2 cellular contexts compared by ENCODE assay signal in the genomic region with DNA sequence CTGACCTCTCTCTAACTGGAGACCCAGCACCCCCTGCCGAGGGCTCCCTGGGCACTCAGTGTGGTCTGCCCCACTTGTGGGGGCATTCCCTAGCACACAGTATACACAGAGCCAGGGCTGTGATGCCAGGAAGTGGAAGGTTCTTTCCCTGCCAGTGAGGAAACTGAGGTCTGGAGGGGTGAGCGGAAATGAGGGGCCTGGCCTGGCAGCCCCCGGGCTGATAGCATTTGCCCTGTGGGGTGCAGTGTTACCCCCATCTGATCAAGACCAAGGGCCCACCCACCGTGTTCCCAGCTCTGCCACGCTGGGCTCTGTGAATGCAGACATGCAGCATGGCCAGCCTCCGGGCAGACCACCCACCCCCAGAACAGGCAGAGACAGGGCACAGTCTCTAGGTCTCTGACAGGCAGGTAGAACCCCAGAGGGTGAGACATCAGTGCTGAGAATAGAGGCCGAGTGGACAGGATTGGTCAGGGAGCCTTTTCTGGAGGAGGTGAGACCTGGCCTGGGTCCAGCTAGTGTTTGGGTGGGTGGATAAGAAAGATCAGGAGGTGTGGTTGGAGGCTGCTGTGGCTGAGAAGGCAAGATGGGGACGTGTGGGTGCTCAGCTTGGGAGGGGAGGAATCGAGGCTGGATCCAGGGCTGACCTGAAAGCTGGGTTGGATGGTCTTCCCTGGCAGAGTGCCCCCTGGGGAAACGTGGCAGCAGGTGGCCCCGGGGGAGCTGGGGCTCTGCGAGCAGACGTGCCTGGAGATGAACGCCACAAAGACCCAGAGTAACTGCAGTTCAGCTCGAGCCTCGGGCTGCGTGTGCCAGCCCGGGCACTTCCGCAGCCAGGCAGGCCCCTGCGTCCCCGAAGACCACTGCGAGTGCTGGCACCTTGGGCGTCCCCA.
TF ChIP-seq lines count a peak whose summit lies in the region.

No MANE protein-coding gene starts in this region.

TF ChIP-seq in SK-N-SH, 30 proteins besides CTCF, POLR2A, EP300 and RAD21 (continued from another document):
- TF ChIP-seq, protein P1, sequence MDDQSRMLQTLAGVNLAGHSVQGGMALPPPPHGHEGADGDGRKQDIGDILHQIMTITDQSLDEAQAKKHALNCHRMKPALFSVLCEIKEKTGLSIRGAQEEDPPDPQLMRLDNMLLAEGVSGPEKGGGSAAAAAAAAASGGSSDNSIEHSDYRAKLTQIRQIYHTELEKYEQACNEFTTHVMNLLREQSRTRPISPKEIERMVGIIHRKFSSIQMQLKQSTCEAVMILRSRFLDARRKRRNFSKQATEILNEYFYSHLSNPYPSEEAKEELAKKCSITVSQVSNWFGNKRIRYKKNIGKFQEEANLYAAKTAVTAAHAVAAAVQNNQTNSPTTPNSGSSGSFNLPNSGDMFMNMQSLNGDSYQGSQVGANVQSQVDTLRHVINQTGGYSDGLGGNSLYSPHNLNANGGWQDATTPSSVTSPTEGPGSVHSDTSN (IDR thresholded peaks at IDR 0.05), result no peak
- TF ChIP-seq SIN3A (IDR thresholded peaks at IDR 0.05; ENCODE audit: borderline replicate concordance, low read depth, low read length) (no peak), FOSL2 (IDR thresholded peaks at IDR 0.05; ENCODE audit: borderline replicate concordance, low read depth) (no peak), RXRA (IDR thresholded peaks at IDR 0.05; ENCODE audit: borderline replicate concordance, low read depth) (no peak), TAF1 (IDR thresholded peaks at IDR 0.05; ENCODE audit: borderline replicate concordance, low read depth, low read length) (no peak), GATA2 (CRISPR knock-in tag; IDR thresholded peaks at IDR 0.05) (no peak), FOXM1 (IDR thresholded peaks at IDR 0.05; ENCODE audit: low read depth) (no peak), GABPA (IDR thresholded peaks at IDR 0.05; ENCODE audit: low read depth) (no peak)
- TF ChIP-seq, protein P2, sequence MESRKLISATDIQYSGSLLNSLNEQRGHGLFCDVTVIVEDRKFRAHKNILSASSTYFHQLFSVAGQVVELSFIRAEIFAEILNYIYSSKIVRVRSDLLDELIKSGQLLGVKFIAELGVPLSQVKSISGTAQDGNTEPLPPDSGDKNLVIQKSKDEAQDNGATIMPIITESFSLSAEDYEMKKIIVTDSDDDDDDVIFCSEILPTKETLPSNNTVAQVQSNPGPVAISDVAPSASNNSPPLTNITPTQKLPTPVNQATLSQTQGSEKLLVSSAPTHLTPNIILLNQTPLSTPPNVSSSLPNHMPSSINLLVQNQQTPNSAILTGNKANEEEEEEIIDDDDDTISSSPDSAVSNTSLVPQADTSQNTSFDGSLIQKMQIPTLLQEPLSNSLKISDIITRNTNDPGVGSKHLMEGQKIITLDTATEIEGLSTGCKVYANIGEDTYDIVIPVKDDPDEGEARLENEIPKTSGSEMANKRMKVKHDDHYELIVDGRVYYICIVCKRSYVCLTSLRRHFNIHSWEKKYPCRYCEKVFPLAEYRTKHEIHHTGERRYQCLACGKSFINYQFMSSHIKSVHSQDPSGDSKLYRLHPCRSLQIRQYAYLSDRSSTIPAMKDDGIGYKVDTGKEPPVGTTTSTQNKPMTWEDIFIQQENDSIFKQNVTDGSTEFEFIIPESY (IDR thresholded peaks at IDR 0.05; ENCODE audit: borderline replicate concordance, low read depth), result no peak
- TF ChIP-seq, protein P3, sequence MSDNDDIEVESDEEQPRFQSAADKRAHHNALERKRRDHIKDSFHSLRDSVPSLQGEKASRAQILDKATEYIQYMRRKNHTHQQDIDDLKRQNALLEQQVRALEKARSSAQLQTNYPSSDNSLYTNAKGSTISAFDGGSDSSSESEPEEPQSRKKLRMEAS (IDR thresholded peaks at IDR 0.05; ENCODE audit: low read depth), result no peak
TF ChIP-seq in SK-N-SH: peak in this region for 0.

TF ChIP-seq in SK-N-SH treated with all-trans-retinoic acid at 6 μM for 48 hours, 23 proteins besides CTCF, POLR2A, EP300 and RAD21 (continued from another document):
- TF ChIP-seq, protein P4, sequence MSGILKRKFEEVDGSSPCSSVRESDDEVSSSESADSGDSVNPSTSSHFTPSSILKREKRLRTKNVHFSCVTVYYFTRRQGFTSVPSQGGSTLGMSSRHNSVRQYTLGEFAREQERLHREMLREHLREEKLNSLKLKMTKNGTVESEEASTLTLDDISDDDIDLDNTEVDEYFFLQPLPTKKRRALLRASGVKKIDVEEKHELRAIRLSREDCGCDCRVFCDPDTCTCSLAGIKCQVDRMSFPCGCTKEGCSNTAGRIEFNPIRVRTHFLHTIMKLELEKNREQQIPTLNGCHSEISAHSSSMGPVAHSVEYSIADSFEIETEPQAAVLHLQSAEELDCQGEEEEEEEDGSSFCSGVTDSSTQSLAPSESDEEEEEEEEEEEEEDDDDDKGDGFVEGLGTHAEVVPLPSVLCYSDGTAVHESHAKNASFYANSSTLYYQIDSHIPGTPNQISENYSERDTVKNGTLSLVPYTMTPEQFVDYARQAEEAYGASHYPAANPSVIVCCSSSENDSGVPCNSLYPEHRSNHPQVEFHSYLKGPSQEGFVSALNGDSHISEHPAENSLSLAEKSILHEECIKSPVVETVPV (CRISPR knock-in tag; IDR thresholded peaks at IDR 0.05), result no peak
- TF ChIP-seq, protein P5, sequence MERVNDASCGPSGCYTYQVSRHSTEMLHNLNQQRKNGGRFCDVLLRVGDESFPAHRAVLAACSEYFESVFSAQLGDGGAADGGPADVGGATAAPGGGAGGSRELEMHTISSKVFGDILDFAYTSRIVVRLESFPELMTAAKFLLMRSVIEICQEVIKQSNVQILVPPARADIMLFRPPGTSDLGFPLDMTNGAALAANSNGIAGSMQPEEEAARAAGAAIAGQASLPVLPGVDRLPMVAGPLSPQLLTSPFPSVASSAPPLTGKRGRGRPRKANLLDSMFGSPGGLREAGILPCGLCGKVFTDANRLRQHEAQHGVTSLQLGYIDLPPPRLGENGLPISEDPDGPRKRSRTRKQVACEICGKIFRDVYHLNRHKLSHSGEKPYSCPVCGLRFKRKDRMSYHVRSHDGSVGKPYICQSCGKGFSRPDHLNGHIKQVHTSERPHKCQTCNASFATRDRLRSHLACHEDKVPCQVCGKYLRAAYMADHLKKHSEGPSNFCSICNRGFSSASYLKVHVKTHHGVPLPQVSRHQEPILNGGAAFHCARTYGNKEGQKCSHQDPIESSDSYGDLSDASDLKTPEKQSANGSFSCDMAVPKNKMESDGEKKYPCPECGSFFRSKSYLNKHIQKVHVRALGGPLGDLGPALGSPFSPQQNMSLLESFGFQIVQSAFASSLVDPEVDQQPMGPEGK (CRISPR knock-in tag; IDR thresholded peaks at IDR 0.05; ENCODE audit: borderline replicate concordance), result no peak
- TF ChIP-seq, protein P6, sequence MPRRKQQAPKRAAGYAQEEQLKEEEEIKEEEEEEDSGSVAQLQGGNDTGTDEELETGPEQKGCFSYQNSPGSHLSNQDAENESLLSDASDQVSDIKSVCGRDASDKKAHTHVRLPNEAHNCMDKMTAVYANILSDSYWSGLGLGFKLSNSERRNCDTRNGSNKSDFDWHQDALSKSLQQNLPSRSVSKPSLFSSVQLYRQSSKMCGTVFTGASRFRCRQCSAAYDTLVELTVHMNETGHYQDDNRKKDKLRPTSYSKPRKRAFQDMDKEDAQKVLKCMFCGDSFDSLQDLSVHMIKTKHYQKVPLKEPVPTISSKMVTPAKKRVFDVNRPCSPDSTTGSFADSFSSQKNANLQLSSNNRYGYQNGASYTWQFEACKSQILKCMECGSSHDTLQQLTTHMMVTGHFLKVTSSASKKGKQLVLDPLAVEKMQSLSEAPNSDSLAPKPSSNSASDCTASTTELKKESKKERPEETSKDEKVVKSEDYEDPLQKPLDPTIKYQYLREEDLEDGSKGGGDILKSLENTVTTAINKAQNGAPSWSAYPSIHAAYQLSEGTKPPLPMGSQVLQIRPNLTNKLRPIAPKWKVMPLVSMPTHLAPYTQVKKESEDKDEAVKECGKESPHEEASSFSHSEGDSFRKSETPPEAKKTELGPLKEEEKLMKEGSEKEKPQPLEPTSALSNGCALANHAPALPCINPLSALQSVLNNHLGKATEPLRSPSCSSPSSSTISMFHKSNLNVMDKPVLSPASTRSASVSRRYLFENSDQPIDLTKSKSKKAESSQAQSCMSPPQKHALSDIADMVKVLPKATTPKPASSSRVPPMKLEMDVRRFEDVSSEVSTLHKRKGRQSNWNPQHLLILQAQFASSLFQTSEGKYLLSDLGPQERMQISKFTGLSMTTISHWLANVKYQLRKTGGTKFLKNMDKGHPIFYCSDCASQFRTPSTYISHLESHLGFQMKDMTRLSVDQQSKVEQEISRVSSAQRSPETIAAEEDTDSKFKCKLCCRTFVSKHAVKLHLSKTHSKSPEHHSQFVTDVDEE (CRISPR knock-in tag; IDR thresholded peaks at IDR 0.05), result no peak
- TF ChIP-seq ISL1 (CRISPR knock-in tag; IDR thresholded peaks at IDR 0.05) (no peak), GLIS3 (CRISPR knock-in tag; IDR thresholded peaks at IDR 0.05) (no peak), ARNTL (CRISPR knock-in tag; IDR thresholded peaks at IDR 0.05; ENCODE audit: borderline replicate concordance, low read depth) (no peak), ZNF70 (CRISPR knock-in tag; IDR thresholded peaks at IDR 0.05) (no peak), TOX (CRISPR knock-in tag; IDR thresholded peaks at IDR 0.05; ENCODE audit: borderline replicate concordance) (no peak), ZFP30 (CRISPR knock-in tag; IDR thresholded peaks at IDR 0.05) (no peak)
- TF ChIP-seq, protein P7, sequence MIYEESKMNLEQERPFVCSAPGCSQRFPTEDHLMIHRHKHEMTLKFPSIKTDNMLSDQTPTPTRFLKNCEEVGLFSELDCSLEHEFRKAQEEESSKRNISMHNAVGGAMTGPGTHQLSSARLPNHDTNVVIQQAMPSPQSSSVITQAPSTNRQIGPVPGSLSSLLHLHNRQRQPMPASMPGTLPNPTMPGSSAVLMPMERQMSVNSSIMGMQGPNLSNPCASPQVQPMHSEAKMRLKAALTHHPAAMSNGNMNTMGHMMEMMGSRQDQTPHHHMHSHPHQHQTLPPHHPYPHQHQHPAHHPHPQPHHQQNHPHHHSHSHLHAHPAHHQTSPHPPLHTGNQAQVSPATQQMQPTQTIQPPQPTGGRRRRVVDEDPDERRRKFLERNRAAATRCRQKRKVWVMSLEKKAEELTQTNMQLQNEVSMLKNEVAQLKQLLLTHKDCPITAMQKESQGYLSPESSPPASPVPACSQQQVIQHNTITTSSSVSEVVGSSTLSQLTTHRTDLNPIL (CRISPR knock-in tag; IDR thresholded peaks at IDR 0.05; ENCODE audit: low read depth), result no peak
